Comparison of ENCODE assay signal across 8 cellular contexts in the genomic region with DNA sequence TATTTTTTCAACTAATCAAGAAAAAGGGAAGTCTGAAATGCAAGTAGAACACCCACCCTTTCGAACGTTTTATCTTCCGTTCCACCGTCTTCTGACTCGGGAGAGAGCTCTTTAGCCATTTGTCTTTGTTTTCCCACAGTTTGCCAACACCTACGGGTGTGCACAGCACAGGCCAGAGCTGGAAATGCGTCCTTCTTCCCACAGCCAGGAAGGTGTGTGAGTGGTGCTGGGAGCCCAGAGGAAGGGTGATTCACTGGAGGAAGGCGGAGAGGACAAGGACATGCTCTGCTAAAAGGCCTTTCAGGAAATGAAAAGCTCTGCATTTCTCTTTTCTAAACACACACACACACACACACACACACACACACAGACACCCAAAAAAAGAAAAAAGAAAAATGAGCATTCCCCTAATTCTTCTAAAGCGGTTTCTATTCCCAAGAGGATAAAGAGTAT. TPM values are rescaled to one million over a fixed set of nuclear protein-coding genes. Genes with fewer than 3 reads are reported as not detected.
DNase-seq lines count a peak whose midpoint lies in the region; ATAC-seq and TF ChIP-seq lines count a peak whose summit lies in the region.

No MANE protein-coding gene starts in this region.

- H3K4me3 Mint-ChIP-seq in endothelial cell (ENCODE audit: unreplicated experiment) (no peak overlapping the region), mesothelial cell of epicardium (peak overlapping the region; percentile 61)
- H3K4me3 Mint-ChIP-seq in effector memory CD8-positive, alpha-beta T cell, result no peak overlapping the region

- H3K9me3 ChIP-seq in SJCRH30 (replicated peaks), result no peaks in the 10 kb centered on the region

- TF ChIP-seq CTCF in 22Rv1 (IDR thresholded peaks at IDR 0.05) (no peak), endothelial cell (IDR thresholded peaks at IDR 0.05; ENCODE audit: unreplicated experiment) (no peak), mesothelial cell of epicardium (IDR thresholded peaks at IDR 0.05; ENCODE audit: unreplicated experiment) (no peak)

- no peak for ATAC-seq in effector memory CD8-positive, alpha-beta T cell (replicated peaks)

- no peak overlapping the region for H3K4me3 ChIP-seq in SJCRH30

- H3K27me3 Mint-ChIP-seq in endothelial cell (ENCODE audit: unreplicated experiment), result peaks cover 6% of the 10 kb centered on the region
- no peaks in the 10 kb centered on the region for H3K27me3 Mint-ChIP-seq in mesothelial cell of epicardium (ENCODE audit: low read depth)
- no peaks in the 10 kb centered on the region for H3K27me3 Mint-ChIP-seq in effector memory CD8-positive, alpha-beta T cell

- H3K36me3 Mint-ChIP-seq in endothelial cell (ENCODE audit: low read depth, unreplicated experiment), result peaks cover 8% of the 10 kb centered on the region
- H3K36me3 Mint-ChIP-seq in mesothelial cell of epicardium, result no peaks in the 10 kb centered on the region
- H3K36me3 Mint-ChIP-seq in effector memory CD8-positive, alpha-beta T cell (ENCODE audit: insufficient read depth), result peaks cover 4% of the 10 kb centered on the region

- H3K4me1 Mint-ChIP-seq in endothelial cell (ENCODE audit: unreplicated experiment), result peaks cover 50% of the 10 kb centered on the region
- H3K4me1 Mint-ChIP-seq in mesothelial cell of epicardium, result peaks cover 39% of the 10 kb centered on the region
- peaks cover 19 to 24% of the 10 kb centered on the region in 2 donors for H3K4me1 Mint-ChIP-seq in effector memory CD8-positive, alpha-beta T cell (ENCODE audit: low read depth in 2 of 2)

- peak; percentile 35 for DNase-seq in NCI-H69 (lab: John Stamatoyannopoulos, UW)
- DNase-seq in endothelial cell (ENCODE audit: low spot score), result peak; percentile 14
- DNase-seq in mesothelial cell of epicardium (ENCODE audit: low spot score in 2 of 2, unreplicated experiment in 2 of 2), result no peak
- no peak for DNase-seq in effector memory CD8-positive, alpha-beta T cell
- no peak for DNase-seq in SJCRH30
- DNase-seq in iPS-NIHi7 (ENCODE audit: extremely low spot score), result no peak
- no peak for DNase-seq in HuH-7 (ENCODE audit: low spot score)

- H3K4me1 ChIP-seq in SJCRH30, result no peaks in the 10 kb centered on the region

- H3K27ac ChIP-seq in 22Rv1, result peak overlapping the region; percentile 96
- H3K27ac ChIP-seq in SJCRH30, result no peak overlapping the region

- no peaks in the 10 kb centered on the region for H3K36me3 ChIP-seq in SJCRH30

- H3K27me3 ChIP-seq in SJCRH30, result no peaks in the 10 kb centered on the region

- H3K27ac Mint-ChIP-seq in endothelial cell (ENCODE audit: unreplicated experiment) (peak overlapping the region; percentile 88), mesothelial cell of epicardium (peak overlapping the region; percentile 93)
- H3K27ac Mint-ChIP-seq in effector memory CD8-positive, alpha-beta T cell, result no peak overlapping the region

- H3K9me3 Mint-ChIP-seq in endothelial cell (ENCODE audit: unreplicated experiment) (peaks cover 6% of the 10 kb centered on the region), mesothelial cell of epicardium (peaks cover under 1% of the 10 kb centered on the region)
- H3K9me3 Mint-ChIP-seq in effector memory CD8-positive, alpha-beta T cell, result no peaks in the 10 kb centered on the region

RNA-seq across cellular contexts. Expression of a gene that starts 18.5 kb away (rescaled TPM):
- total RNA-seq in endothelial cell (ENCODE audit: unreplicated experiment) (4.5 TPM), mesothelial cell of epicardium (7.2 to 7.6 TPM (median 7.2 TPM) in 3 replicates)
- total RNA-seq in SJCRH30 (2014; rRNA removed; shearing (Covaris generic)), result 9.3 and 10.3 TPM in 2 replicates

RNA-seq across cellular contexts. Expression of a gene that starts 41.5 kb away (rescaled TPM):
- total RNA-seq in endothelial cell (ENCODE audit: unreplicated experiment), result 25.2 TPM
- total RNA-seq in mesothelial cell of epicardium, result 33.3 to 37.1 TPM (median 35.0 TPM) in 3 replicates
- 6.4 and 10.9 TPM in 2 replicates for total RNA-seq in SJCRH30 (2014; rRNA removed; shearing (Covaris generic))

RNA-seq across cellular contexts. Expression of a gene that starts 59.0 kb away (rescaled TPM):
- total RNA-seq in endothelial cell (ENCODE audit: unreplicated experiment) (not detected), mesothelial cell of epicardium (not detected in 3 replicates)
- total RNA-seq in SJCRH30 (2014; rRNA removed; shearing (Covaris generic)), result not detected in 2 replicates

Comparison
In these comparisons a context has a peak if more than half of its experiments do, and no peak if none do; other contexts are left out.
1. DNase-seq: peak in NCI-H69 (single experiment) and endothelial cell (single experiment); none in mesothelial cell of epicardium (0 of 2), effector memory CD8-positive, alpha-beta T cell (0 of 3), SJCRH30 (0 of 2), iPS-NIHi7 (single experiment) and HuH-7 (single experiment).
2. H3K27ac Mint-ChIP-seq: peak in endothelial cell (single experiment) and mesothelial cell of epicardium (single experiment); none in effector memory CD8-positive, alpha-beta T cell (0 of 2).